ENCODE assay signal across 8 cellular contexts in the genomic region with DNA sequence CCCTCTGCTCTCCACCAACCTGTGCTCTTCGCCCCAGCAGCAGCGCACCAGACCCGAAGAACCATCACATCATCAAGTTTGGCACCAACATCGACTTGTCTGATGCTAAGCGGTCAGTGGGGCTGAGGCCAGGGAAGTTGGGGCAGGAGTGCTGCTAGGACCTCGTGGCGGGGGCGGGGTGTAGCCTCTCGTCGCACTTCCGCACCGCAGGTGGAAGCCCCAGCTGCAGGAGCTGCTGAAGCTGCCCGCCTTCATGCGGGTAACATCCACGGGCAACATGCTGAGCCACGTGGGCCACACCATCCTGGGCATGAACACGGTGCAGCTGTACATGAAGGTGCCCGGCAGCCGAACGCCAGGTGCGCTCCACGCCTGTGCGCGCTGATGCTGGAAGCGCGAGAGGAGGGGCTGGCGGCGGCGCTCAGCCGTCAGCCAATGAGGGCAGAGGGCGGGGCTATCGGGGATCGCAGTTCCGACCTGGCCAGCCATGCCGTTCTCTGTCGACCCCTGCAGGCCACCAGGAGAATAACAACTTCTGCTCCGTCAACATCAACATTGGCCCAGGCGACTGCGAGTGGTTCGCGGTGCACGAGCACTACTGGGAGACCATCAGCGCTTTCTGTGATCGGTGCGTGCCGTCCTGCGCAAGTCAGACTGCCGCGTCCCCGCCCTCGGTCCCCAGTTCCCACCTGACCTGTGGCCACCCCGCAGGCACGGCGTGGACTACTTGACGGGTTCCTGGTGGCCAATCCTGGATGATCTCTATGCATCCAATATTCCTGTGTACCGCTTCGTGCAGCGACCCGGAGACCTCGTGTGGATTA. TPM values are rescaled to one million over a fixed set of nuclear protein-coding genes. Genes with fewer than 3 reads are reported as not detected.
DNase-seq lines count a peak whose midpoint lies in the region; ATAC-seq and TF ChIP-seq lines count a peak whose summit lies in the region.

No MANE protein-coding gene starts in this region.

- H3K4me3 ChIP-seq in AG04450 (ENCODE audit: low read depth, low read length), result no peak overlapping the region
- no peak overlapping the region for H3K4me3 ChIP-seq in kidney epithelial cell (ENCODE audit: low read depth, low read length)

- TF ChIP-seq CTCF in AG04450 (IDR thresholded peaks at IDR 0.05; ENCODE audit: low read depth, low read length) (peak; percentile 90), kidney epithelial cell (IDR thresholded peaks at IDR 0.05; ENCODE audit: insufficient read depth, low read length, poor library complexity, severe bottlenecking) (peak; percentile 91)

- POLR2A ChIA-PET in AG04450 (lab: Yijun Ruan, JAX), result no interaction called here

- CTCF ChIA-PET in AG04450 (lab: Charles Lee), result interaction anchor here (0.6 to 1.3 kb wide), 3 partner anchors 11 to 108 kb away, joined by 3 to 5 read pairs (median 3); no protein-coding TSS in a partner anchor

- H3K27ac ChIP-seq in AG04450 (ENCODE audit: low read depth, low read length), result no peak overlapping the region

- H3K27me3 ChIP-seq in AG04450 (ENCODE audit: control insufficient read depth, insufficient read depth, low read length) (no peaks in the 10 kb centered on the region), kidney epithelial cell (ENCODE audit: control insufficient read depth, insufficient read depth, low read length) (no peaks in the 10 kb centered on the region)

- DNase-seq in AG04450 (ENCODE audit: low read depth, low spot score) (no peak), NCI-H2171 (lab: John Stamatoyannopoulos, UW) (peak; percentile 95), cerebellar nuclear complex (lab: John Stamatoyannopoulos, UW) (peak; percentile 37 to 81), kidney epithelial cell (ENCODE audit: low read depth) (no peak)
- peak; percentile 89 to 93 for DNase-seq in activated CD4-positive, alpha-beta T cell treated with anti-CD3 and anti-CD28 coated beads for 24 hours (ENCODE audit: low read depth in 2 of 2)
- peak; percentile 85 to 93 for DNase-seq in stimulated activated CD4-positive, alpha-beta T cell treated with anti-CD3 and anti-CD28 coated beads, Interleukin-1b, Interleukin-23, amount 100 ng/mL, for 4 hours (ENCODE audit: low read depth in 2 of 2)

- ATAC-seq in HG03066 (IDR thresholded peaks at IDR 0.05; ENCODE audit: low read depth, unreplicated experiment), result peak; percentile 58

- H3K36me3 ChIP-seq in kidney epithelial cell (ENCODE audit: control insufficient read depth, insufficient read depth, low read length), result peaks cover 8% of the 10 kb centered on the region

- no peaks in the 10 kb centered on the region; the same call in 1 of the 2 replicates for H3K9me3 ChIP-seq in AG04450 (ENCODE audit: control insufficient read depth, insufficient read depth, low read length)

- TF ChIP-seq POLR2A in GM18526 (IDR thresholded peaks at IDR 0.05; ENCODE audit: extremely low read depth, insufficient read length), result peak; percentile 52

RNA-seq across cellular contexts. Expression of a gene that starts 3.2 kb away (rescaled TPM):
- polyA plus RNA-seq in AG04450 (2011; rRNA removed), result 0.29 and 0.45 TPM in 2 replicates
- 0.78 TPM in 1 of 2 replicates, not detected in the other for polyA minus RNA-seq in AG04450 (2011; rRNA and poly(A)+ RNA removed)
- total RNA-seq in kidney epithelial cell, result 3.5 and 4.3 TPM in 2 replicates

RNA-seq across cellular contexts. Expression of a gene that starts 5.7 kb away (rescaled TPM):
- 49.3 and 59.0 TPM in 2 replicates for polyA plus RNA-seq in AG04450 (2011; rRNA removed)
- 10.9 and 15.8 TPM in 2 replicates for polyA minus RNA-seq in AG04450 (2011; rRNA and poly(A)+ RNA removed)
- 50.5 and 51.0 TPM in 2 replicates for total RNA-seq in kidney epithelial cell

RNA-seq across cellular contexts. Expression of a gene that starts 6.2 kb away (rescaled TPM):
- polyA plus RNA-seq in AG04450 (2011; rRNA removed), result 6.9 and 8.1 TPM in 2 replicates
- 5.3 and 8.7 TPM in 2 replicates for polyA minus RNA-seq in AG04450 (2011; rRNA and poly(A)+ RNA removed)
- total RNA-seq in kidney epithelial cell, result 5.3 and 7.4 TPM in 2 replicates

RNA-seq across cellular contexts. Expression of a gene that starts 17.6 kb away (rescaled TPM):
- 2.0 and 2.4 TPM in 2 replicates for polyA plus RNA-seq in AG04450 (2011; rRNA removed)
- polyA minus RNA-seq in AG04450 (2011; rRNA and poly(A)+ RNA removed), result 15.3 and 16.4 TPM in 2 replicates
- total RNA-seq in kidney epithelial cell, result 15.6 and 20.4 TPM in 2 replicates

RNA-seq across cellular contexts. Expression of a gene that starts 36.9 kb away (rescaled TPM):
- polyA plus RNA-seq in AG04450 (2011; rRNA removed), result 50.0 and 68.6 TPM in 2 replicates
- polyA minus RNA-seq in AG04450 (2011; rRNA and poly(A)+ RNA removed), result 155 and 187 TPM in 2 replicates
- total RNA-seq in kidney epithelial cell, result 36.2 and 42.4 TPM in 2 replicates

Comparison
In these comparisons a context has a peak if more than half of its experiments do, and no peak if none do; other contexts are left out.
1. DNase-seq: peak in NCI-H2171 (single experiment), activated CD4-positive, alpha-beta T cell treated with anti-CD3 and anti-CD28 coated beads for 24 hours (2 of 2), cerebellar nuclear complex (2 of 2) and stimulated activated CD4-positive, alpha-beta T cell treated with anti-CD3 and anti-CD28 coated beads, Interleukin-1b, Interleukin-23, amount 100 ng/mL, for 4 hours (2 of 2); none in AG04450 (single experiment) and kidney epithelial cell (single experiment).